In the genomic region with DNA sequence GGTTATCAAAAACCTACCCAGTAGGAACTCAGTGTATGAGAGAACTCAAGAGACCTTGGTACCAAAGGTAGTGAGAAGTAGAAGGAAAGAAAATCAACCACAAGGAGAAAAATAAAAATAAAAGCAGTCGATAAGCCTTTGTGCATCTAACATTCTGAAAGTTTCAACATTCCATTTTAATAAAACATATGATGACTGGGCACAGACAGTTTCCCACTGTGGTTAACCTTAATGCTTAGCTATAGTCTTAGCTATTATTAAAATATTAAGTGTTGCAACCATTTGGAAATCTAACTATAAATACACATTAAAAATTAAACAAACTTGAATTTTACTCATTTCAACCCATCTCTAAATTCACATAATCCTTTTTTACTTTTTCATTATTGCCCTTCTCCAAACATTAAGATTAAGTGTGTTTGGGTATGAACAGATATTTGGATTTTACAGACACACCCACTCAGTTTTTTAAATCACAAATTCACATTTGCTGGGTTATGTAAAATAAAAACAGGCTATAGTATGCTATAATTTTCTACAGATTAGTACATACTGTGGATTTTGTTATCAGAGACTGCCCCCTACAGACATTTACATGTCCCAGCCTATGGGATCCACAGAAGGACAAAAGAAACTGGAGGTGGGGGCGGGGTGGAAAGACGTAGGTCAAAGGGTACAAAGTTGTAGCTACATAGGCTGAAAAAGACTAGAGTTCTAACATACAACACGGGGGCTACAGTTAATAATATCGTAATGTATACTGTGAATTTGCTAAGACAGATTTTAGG, we compare ENCODE assay signal across 8 cellular contexts. TPM values are rescaled to one million over a fixed set of nuclear protein-coding genes. Genes with fewer than 3 reads are reported as not detected.
DNase-seq lines count a peak whose midpoint lies in the region; ATAC-seq and TF ChIP-seq lines count a peak whose summit lies in the region.

No MANE protein-coding gene starts in this region.

- peak overlapping the region in 2 of 8 donors; percentile 23 to 29 for H3K27ac Mint-ChIP-seq in CD8-positive, alpha-beta memory T cell
- no peak overlapping the region; the same call in 1 of the 2 replicates for H3K27ac Mint-ChIP-seq in WTC11

- peaks cover 6 to 47% (median 18%) of the 10 kb centered on the region in 3 donors for H3K36me3 Mint-ChIP-seq in CD8-positive, alpha-beta memory T cell
- peaks cover 22% of the 10 kb centered on the region for H3K36me3 Mint-ChIP-seq in WTC11

- POLR2A ChIA-PET in CD8-positive, alpha-beta memory T cell (lab: Charles Lee), result no interaction called here
- POLR2A ChIA-PET in WTC11 (lab: Charles Lee), result no interaction called here

- H3K4me3 ChIP-seq in CD8-positive, alpha-beta memory T cell (ENCODE audit: low read length), result no peak overlapping the region

- H3K36me3 ChIP-seq in CD8-positive, alpha-beta memory T cell (ENCODE audit: insufficient read depth, low read length), result no peaks in the 10 kb centered on the region

- no peaks in the 10 kb centered on the region for H3K4me1 ChIP-seq in CD8-positive, alpha-beta memory T cell (ENCODE audit: insufficient read depth, low read length)

- peaks cover 0 to 2% (median 0%) of the 10 kb centered on the region in 3 donors for H3K4me1 Mint-ChIP-seq in CD8-positive, alpha-beta memory T cell
- H3K4me1 Mint-ChIP-seq in WTC11, result peaks cover 10% of the 10 kb centered on the region

- no peak overlapping the region for H3K4me3 Mint-ChIP-seq in CD8-positive, alpha-beta memory T cell
- H3K4me3 Mint-ChIP-seq in WTC11, result no peak overlapping the region

- TF ChIP-seq CTCF in WTC11 (IDR thresholded peaks at IDR 0.05), result no peak

- ATAC-seq in WTC11 (peak; percentile 96), GM19328 (IDR thresholded peaks at IDR 0.05; ENCODE audit: unreplicated experiment) (no peak), HG02678 (IDR thresholded peaks at IDR 0.05; ENCODE audit: unreplicated experiment) (no peak)

- CTCF ChIA-PET in CD8-positive, alpha-beta memory T cell (lab: Charles Lee), result interaction anchor here (2.7 kb wide), 1 partner anchor 597 kb away, joined by 11 read pairs; no protein-coding TSS in a partner anchor
- CTCF ChIA-PET in WTC11 (lab: Charles Lee), result interaction anchor here (0.6 to 2.2 kb wide), 9 partner anchors 11 to 587 kb away, joined by 3 to 9 read pairs (median 3); no protein-coding TSS in a partner anchor

- H3K27me3 ChIP-seq in CD8-positive, alpha-beta memory T cell (ENCODE audit: insufficient read depth, low read length, poor library complexity, severe bottlenecking), result no peaks in the 10 kb centered on the region

- H3K27ac ChIP-seq in CD8-positive, alpha-beta memory T cell (ENCODE audit: low read depth, low read length), result no peak overlapping the region

- H3K9me3 ChIP-seq in CD8-positive, alpha-beta memory T cell (ENCODE audit: low read length), result no peaks in the 10 kb centered on the region

- DNase-seq in CD8-positive, alpha-beta memory T cell, result peak in 3 of 5 donors; percentile 19 to 47 (median 23)
- DNase-seq in HT1080 (ENCODE audit: low read depth) (peak; percentile 36), WTC11 (ENCODE audit: low spot score) (peak; percentile 23), iris pigment epithelial cell (ENCODE audit: low read depth) (peak; percentile 68), HPDE6-E6E7 (ENCODE audit: extremely low spot score) (no peak), occipital lobe (lab: John Stamatoyannopoulos, UW) (no peak)

- H3K9me3 Mint-ChIP-seq in CD8-positive, alpha-beta memory T cell, result no peaks in the 10 kb centered on the region
- no peaks in the 10 kb centered on the region for H3K9me3 Mint-ChIP-seq in WTC11

- no peaks in the 10 kb centered on the region for H3K27me3 Mint-ChIP-seq in CD8-positive, alpha-beta memory T cell
- no peaks in the 10 kb centered on the region for H3K27me3 Mint-ChIP-seq in WTC11 (ENCODE audit: low read depth)

TF ChIP-seq in WTC11, 78 proteins besides CTCF, POLR2A, EP300 and RAD21 (continues in another document):
- TF ChIP-seq, protein P1, sequence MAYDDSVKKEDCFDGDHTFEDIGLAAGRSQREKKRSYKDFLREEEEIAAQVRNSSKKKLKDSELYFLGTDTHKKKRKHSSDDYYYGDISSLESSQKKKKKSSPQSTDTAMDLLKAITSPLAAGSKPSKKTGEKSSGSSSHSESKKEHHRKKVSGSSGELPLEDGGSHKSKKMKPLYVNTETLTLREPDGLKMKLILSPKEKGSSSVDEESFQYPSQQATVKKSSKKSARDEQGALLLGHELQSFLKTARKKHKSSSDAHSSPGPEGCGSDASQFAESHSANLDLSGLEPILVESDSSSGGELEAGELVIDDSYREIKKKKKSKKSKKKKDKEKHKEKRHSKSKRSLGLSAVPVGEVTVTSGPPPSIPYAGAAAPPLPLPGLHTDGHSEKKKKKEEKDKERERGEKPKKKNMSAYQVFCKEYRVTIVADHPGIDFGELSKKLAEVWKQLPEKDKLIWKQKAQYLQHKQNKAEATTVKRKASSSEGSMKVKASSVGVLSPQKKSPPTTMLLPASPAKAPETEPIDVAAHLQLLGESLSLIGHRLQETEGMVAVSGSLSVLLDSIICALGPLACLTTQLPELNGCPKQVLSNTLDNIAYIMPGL (CRISPR knock-in tag; IDR thresholded peaks at IDR 0.05), result no peak
- TF ChIP-seq, protein P2, sequence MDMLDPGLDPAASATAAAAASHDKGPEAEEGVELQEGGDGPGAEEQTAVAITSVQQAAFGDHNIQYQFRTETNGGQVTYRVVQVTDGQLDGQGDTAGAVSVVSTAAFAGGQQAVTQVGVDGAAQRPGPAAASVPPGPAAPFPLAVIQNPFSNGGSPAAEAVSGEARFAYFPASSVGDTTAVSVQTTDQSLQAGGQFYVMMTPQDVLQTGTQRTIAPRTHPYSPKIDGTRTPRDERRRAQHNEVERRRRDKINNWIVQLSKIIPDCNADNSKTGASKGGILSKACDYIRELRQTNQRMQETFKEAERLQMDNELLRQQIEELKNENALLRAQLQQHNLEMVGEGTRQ (CRISPR knock-in tag; IDR thresholded peaks at IDR 0.05), result no peak
- no peak for TF ChIP-seq FOXP1 (CRISPR knock-in tag; IDR thresholded peaks at IDR 0.05; ENCODE audit: borderline replicate concordance)
- no peak for TF ChIP-seq ZNF232 (CRISPR knock-in tag; IDR thresholded peaks at IDR 0.05)
- TF ChIP-seq JAZF1 (CRISPR knock-in tag; IDR thresholded peaks at IDR 0.05), result no peak
- TF ChIP-seq, protein P3, sequence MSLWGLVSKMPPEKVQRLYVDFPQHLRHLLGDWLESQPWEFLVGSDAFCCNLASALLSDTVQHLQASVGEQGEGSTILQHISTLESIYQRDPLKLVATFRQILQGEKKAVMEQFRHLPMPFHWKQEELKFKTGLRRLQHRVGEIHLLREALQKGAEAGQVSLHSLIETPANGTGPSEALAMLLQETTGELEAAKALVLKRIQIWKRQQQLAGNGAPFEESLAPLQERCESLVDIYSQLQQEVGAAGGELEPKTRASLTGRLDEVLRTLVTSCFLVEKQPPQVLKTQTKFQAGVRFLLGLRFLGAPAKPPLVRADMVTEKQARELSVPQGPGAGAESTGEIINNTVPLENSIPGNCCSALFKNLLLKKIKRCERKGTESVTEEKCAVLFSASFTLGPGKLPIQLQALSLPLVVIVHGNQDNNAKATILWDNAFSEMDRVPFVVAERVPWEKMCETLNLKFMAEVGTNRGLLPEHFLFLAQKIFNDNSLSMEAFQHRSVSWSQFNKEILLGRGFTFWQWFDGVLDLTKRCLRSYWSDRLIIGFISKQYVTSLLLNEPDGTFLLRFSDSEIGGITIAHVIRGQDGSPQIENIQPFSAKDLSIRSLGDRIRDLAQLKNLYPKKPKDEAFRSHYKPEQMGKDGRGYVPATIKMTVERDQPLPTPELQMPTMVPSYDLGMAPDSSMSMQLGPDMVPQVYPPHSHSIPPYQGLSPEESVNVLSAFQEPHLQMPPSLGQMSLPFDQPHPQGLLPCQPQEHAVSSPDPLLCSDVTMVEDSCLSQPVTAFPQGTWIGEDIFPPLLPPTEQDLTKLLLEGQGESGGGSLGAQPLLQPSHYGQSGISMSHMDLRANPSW (CRISPR knock-in tag; conservative IDR thresholded peaks at IDR 0.05; ENCODE audit: low read depth), result no peak
- no peak for TF ChIP-seq OVOL2 (CRISPR knock-in tag; IDR thresholded peaks at IDR 0.05; ENCODE audit: borderline replicate concordance)
- TF ChIP-seq, protein P4, sequence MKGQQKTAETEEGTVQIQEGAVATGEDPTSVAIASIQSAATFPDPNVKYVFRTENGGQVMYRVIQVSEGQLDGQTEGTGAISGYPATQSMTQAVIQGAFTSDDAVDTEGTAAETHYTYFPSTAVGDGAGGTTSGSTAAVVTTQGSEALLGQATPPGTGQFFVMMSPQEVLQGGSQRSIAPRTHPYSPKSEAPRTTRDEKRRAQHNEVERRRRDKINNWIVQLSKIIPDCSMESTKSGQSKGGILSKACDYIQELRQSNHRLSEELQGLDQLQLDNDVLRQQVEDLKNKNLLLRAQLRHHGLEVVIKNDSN (CRISPR knock-in tag; IDR thresholded peaks at IDR 0.05), result no peak
- TF ChIP-seq RORB (CRISPR knock-in tag; IDR thresholded peaks at IDR 0.05), result no peak
- no peak for TF ChIP-seq HMGA2 (CRISPR knock-in tag; IDR thresholded peaks at IDR 0.05)

RNA-seq across cellular contexts. Expression of a gene that starts 32.8 kb away (rescaled TPM):
- total RNA-seq in CD8-positive, alpha-beta memory T cell, result 10 to 100 TPM; 18.1 to 18.9 TPM
- polyA plus RNA-seq in CD8-positive, alpha-beta memory T cell, result 12.7 TPM
- total RNA-seq in HT1080 (2014; rRNA removed; shearing (Covaris generic)), result 17.0 and 19.0 TPM in 2 replicates
- polyA plus RNA-seq in HT1080 (2015; cell fraction: cytosol; rRNA removed), result 13.4 and 14.0 TPM in 2 replicates
- 21.1 and 30.2 TPM in 2 replicates for polyA plus RNA-seq in HT1080 (2015; cell fraction: nucleus; rRNA removed)
- 19.1 to 23.4 TPM (median 22.8 TPM) in 3 replicates for total RNA-seq in WTC11 (2021)
- total RNA-seq in occipital lobe, result 78.6 TPM

Comparison
In these comparisons a context has a peak if more than half of its experiments do, and no peak if none do; other contexts are left out.
1. DNase-seq: peak in CD8-positive, alpha-beta memory T cell (3 of 5), HT1080 (single experiment), WTC11 (single experiment) and iris pigment epithelial cell (single experiment); none in HPDE6-E6E7 (single experiment) and occipital lobe (single experiment).